Comparison of ENCODE assay signal across 12 cellular contexts in genomic region chr7:74097937-74098614, GRCh38. TPM values are rescaled to one million over a fixed set of nuclear protein-coding genes. Genes with fewer than 3 reads are reported as not detected.
A peak's percentile ranks its signal among the peaks of the same experiment; 100 is the strongest.
DNase-seq lines count a peak whose midpoint lies in the region; FAIRE-seq and TF ChIP-seq lines count a peak whose summit lies in the region.
"Had no signal": no experiment of that assay in that cellular context is flagged by ENCODE, and none has a peak within 500 bp of the region (broad histone marks: within the 10 kb centered on the region; RNA-seq: fewer than 3 reads in every experiment).

No MANE protein-coding gene starts in this region.

- H3K79me2 ChIP-seq in ACC112 (ENCODE audit: control insufficient read depth, insufficient read depth, low read length, unreplicated experiment), result peaks cover 7% of the 10 kb centered on the region

- H3K27ac Mint-ChIP-seq in mesothelial cell of epicardium, result peak overlapping the region; percentile 84

- H3K27me3 ChIP-seq in ACC112 (ENCODE audit: insufficient read depth, low read length), result no peaks in the 10 kb centered on the region
- no peaks in the 10 kb centered on the region for H3K27me3 ChIP-seq in bronchial epithelial cell (ENCODE audit: control insufficient read depth, insufficient read depth, low read length)

- peak overlapping the region; percentile 93 for H3K27ac ChIP-seq in ACC112 (ENCODE audit: low read depth, low read length)

- peaks cover 15% of the 10 kb centered on the region for H3K4me1 Mint-ChIP-seq in mesothelial cell of epicardium

- FAIRE-seq in bronchial epithelial cell (lab: Jason Lieb, UNC), result no peak

- H3K9me3 Mint-ChIP-seq in mesothelial cell of epicardium, result peaks cover 5% of the 10 kb centered on the region

- no peak for TF ChIP-seq CTCF in bronchial epithelial cell (IDR thresholded peaks at IDR 0.05; ENCODE audit: insufficient read depth, low read length, severe bottlenecking)
- no peak for TF ChIP-seq CTCF in mesothelial cell of epicardium (IDR thresholded peaks at IDR 0.05; ENCODE audit: unreplicated experiment)
- TF ChIP-seq CTCF in GM13976 (IDR thresholded peaks at IDR 0.05; ENCODE audit: borderline replicate concordance, control extremely low read depth, extremely low read depth, insufficient read depth, missing control alignments), result no peak

- H3K36me3 ChIP-seq in ACC112 (ENCODE audit: insufficient read depth, low read length) (peaks cover 19% of the 10 kb centered on the region), bronchial epithelial cell (ENCODE audit: control insufficient read depth, insufficient read depth, low read length) (peaks cover 18% of the 10 kb centered on the region)

- no peak overlapping the region for H3K4me3 ChIP-seq in ACC112 (ENCODE audit: low read depth, low read length)
- no peak overlapping the region for H3K4me3 ChIP-seq in bronchial epithelial cell (ENCODE audit: low read depth, low read length)

- H3K27me3 Mint-ChIP-seq in mesothelial cell of epicardium (ENCODE audit: low read depth), result no peaks in the 10 kb centered on the region

- DNase-seq in HS-5 (ENCODE audit: low read depth), result peak; percentile 53
- peak; percentile 90 for DNase-seq in bronchial epithelial cell (ENCODE audit: low read depth)
- DNase-seq in mesothelial cell of epicardium (ENCODE audit: low spot score in 2 of 2, unreplicated experiment in 2 of 2), result no peak
- no peak for DNase-seq in NCI-H748 (lab: John Stamatoyannopoulos, UW; ENCODE audit: unreplicated experiment)
- DNase-seq in NCI-H510A (lab: John Stamatoyannopoulos, UW), result no peak
- no peak for DNase-seq in GM13976 (ENCODE audit: low spot score)
- no peak for DNase-seq in DMS153 (lab: John Stamatoyannopoulos, UW)
- DNase-seq: activated CD4-positive, alpha-beta T cell treated with anti-CD3 and anti-CD28 coated beads for 48 hours; Calu3; NCI-H1436 treated with DMSO at 0.1 percent for 48 hours; stimulated activated CD4-positive, alpha-beta T cell treated with anti-CD3 and anti-CD28 coated beads, Interleukin-4, amount 100 ng/mL, for 24 hours had no signal

- H3K36me3 Mint-ChIP-seq in mesothelial cell of epicardium, result peaks cover 30% of the 10 kb centered on the region

- H2AFZ ChIP-seq in ACC112 (ENCODE audit: low read length, unreplicated experiment), result no peak overlapping the region

- peaks cover 26% of the 10 kb centered on the region for H3K4me1 ChIP-seq in ACC112 (ENCODE audit: control insufficient read depth, insufficient read depth, low read length, unreplicated experiment)

- in situ Hi-C loops in GM13976 (cut with MboI; ENCODE audit: low sequenced_read_pairs, unreplicated experiment), result no loop called here

- no peak overlapping the region for H3K4me3 Mint-ChIP-seq in mesothelial cell of epicardium

RNA-seq across cellular contexts. Expression of gene LIMK1, which starts 14.5 kb away (rescaled TPM):
- 11.6 and 16.6 TPM in 2 replicates for total RNA-seq in bronchial epithelial cell
- total RNA-seq in mesothelial cell of epicardium, result 54.6 to 56.0 TPM (median 54.9 TPM) in 3 replicates

Comparison
In these comparisons a context has a peak if more than half of its experiments do, and no peak if none do; other contexts are left out.
1. DNase-seq: peak in HS-5 (single experiment) and bronchial epithelial cell (single experiment); none in mesothelial cell of epicardium (0 of 2), NCI-H748 (single experiment), NCI-H510A (single experiment), GM13976 (single experiment) and DMS153 (single experiment).